15 cellular contexts compared by ENCODE assay signal in genomic region chr3:61111764-61112163, GRCh38.
DNase-seq lines count a peak whose midpoint lies in the region; ATAC-seq and TF ChIP-seq lines count a peak whose summit lies in the region.
"Had no signal": no experiment of that assay in that cellular context is flagged by ENCODE, and none has a peak within 500 bp of the region (broad histone marks: within the 10 kb centered on the region; RNA-seq: fewer than 3 reads in every experiment).

No MANE protein-coding gene starts in this region.

- no peaks in the 10 kb centered on the region for H3K9me2 ChIP-seq in OCI-LY7 (ENCODE audit: insufficient read depth, low read length)

- H3K4me1 ChIP-seq in OCI-LY7 (ENCODE audit: insufficient read depth, low read length, poor library complexity, severe bottlenecking) = no peaks in the 10 kb centered on the region
- H3K4me1 ChIP-seq: heart right ventricle had no signal

- intact Hi-C loops in OCI-LY7 (cut with micrococcal nuclease; ENCODE audit: unreplicated experiment) = no loop called here

- POLR2A ChIA-PET in OCI-LY7 (lab: Charles Lee) = no interaction called here

- H3K36me3 ChIP-seq in OCI-LY7 (ENCODE audit: insufficient read depth, low read length) = no peaks in the 10 kb centered on the region
- H3K36me3 ChIP-seq: heart right ventricle had no signal

- no peaks in the 10 kb centered on the region for H4K20me1 ChIP-seq in OCI-LY7 (ENCODE audit: insufficient read depth, low read length)

- ATAC-seq in GM18858 (IDR thresholded peaks at IDR 0.05; ENCODE audit: unreplicated experiment) (peak; percentile 84), GM21619 (IDR thresholded peaks at IDR 0.05; ENCODE audit: unreplicated experiment) (peak; percentile 65), HG03280 (IDR thresholded peaks at IDR 0.05; ENCODE audit: unreplicated experiment) (peak; percentile 54), HG02840 (IDR thresholded peaks at IDR 0.05; ENCODE audit: low FRiP score, unreplicated experiment) (no peak)
- ATAC-seq: heart right ventricle had no signal

- H3K9me3 ChIP-seq in OCI-LY7 (ENCODE audit: low read length) = no peaks in the 10 kb centered on the region
- H3K9me3 ChIP-seq: heart right ventricle had no signal

- CTCF ChIA-PET in OCI-LY7 (lab: Charles Lee; ENCODE audit: unreplicated experiment) = no interaction called here

- no peak overlapping the region for H2AFZ ChIP-seq in OCI-LY7 (ENCODE audit: low read length)

- TF ChIP-seq CTCF in GM12864 (IDR thresholded peaks at IDR 0.05; ENCODE audit: low read depth, low read length, missing control alignments) (no peak), OCI-LY7 (conservative IDR thresholded peaks at IDR 0.05; ENCODE audit: low read length) (no peak)

- DNase-seq in GM12864 (ENCODE audit: low read depth) = peak; percentile 44
- DNase-seq in OCI-LY7 (ENCODE audit: low spot score) = no peak
- DNase-seq in nucleus accumbens (lab: John Stamatoyannopoulos, UW) = no peak
- no peak for DNase-seq in activated effector memory CD4-positive, alpha-beta T cell treated with anti-CD3 and anti-CD28 coated beads, Interleukin-2, amount 50 U/mL, for 16 hours
- DNase-seq: activated naive CD8-positive, alpha-beta T cell treated with anti-CD3 and anti-CD28 coated beads, Interleukin-2, amount 10 ng/mL, durations not matched to agents 7 days and 5 days; DND-41; HCEC 1CT; heart right ventricle; naive B cell; NCI-H345 had no signal

- BruUV-seq in OCI-LY7 (replicated peaks; lab: Mats Ljungman, UMichigan) = no TSS peak

- no peak overlapping the region for H3K4me2 ChIP-seq in OCI-LY7 (ENCODE audit: low read length)

- H3K27ac ChIP-seq in OCI-LY7 (ENCODE audit: low read depth, low read length, poor library complexity, severe bottlenecking) = no peak overlapping the region
- H3K27ac ChIP-seq: epithelial cell of prostate, heart right ventricle had no signal

- no peaks in the 10 kb centered on the region for H3K79me2 ChIP-seq in OCI-LY7 (ENCODE audit: insufficient read depth, low read depth, low read length)

- H3K4me3 ChIP-seq in GM12864 (ENCODE audit: low read depth, low read length) = no peak overlapping the region
- no peak overlapping the region for H3K4me3 ChIP-seq in OCI-LY7 (ENCODE audit: low read depth, low read length, poor library complexity, severe bottlenecking)
- H3K4me3 ChIP-seq: heart right ventricle had no signal
